In genomic region chr12:109115758-109116610, GRCh38 we compare ENCODE assay signal across 9 cellular contexts. TPM values are rescaled to one million over a fixed set of nuclear protein-coding genes. Genes with fewer than 3 reads are reported as not detected.
DNase-seq lines count a peak whose midpoint lies in the region; ATAC-seq, FAIRE-seq and TF ChIP-seq lines count a peak whose summit lies in the region.
"Had no signal": no experiment of that assay in that cellular context is flagged by ENCODE, and none has a peak within 500 bp of the region (broad histone marks: within the 10 kb centered on the region; RNA-seq: fewer than 3 reads in every experiment).

TSS of gene ACACB (plus strand) at chr12:109116587. CDS start at chr12:109139406, 22,819 bp downstream.

- no peaks in the 10 kb centered on the region for H3K79me2 ChIP-seq in PC-9 (ENCODE audit: low read depth)

- POLR2A ChIA-PET in Caco-2 (lab: Charles Lee) (interaction anchor here (0.5 to 1.0 kb wide), 3 partner anchors 9 to 39 kb away, joined by 3 to 13 read pairs (median 6); no protein-coding TSS in a partner anchor), PC-9 (lab: Charles Lee; ENCODE audit: unreplicated experiment) (no interaction called here)

- TF ChIP-seq CTCF in Caco-2 (IDR thresholded peaks at IDR 0.05; ENCODE audit: insufficient read depth in 1 of 2, low read depth in 1 of 2, low read length in 1 of 2, severe bottlenecking in 1 of 2, unreplicated experiment in 1 of 2) (no peak), PC-9 (conservative IDR thresholded peaks at IDR 0.05) (no peak), cardiac muscle cell (IDR thresholded peaks at IDR 0.05; ENCODE audit: low read depth, low read length) (no peak), pancreas (IDR thresholded peaks at IDR 0.05) (no peak), GM10266 (IDR thresholded peaks at IDR 0.05; ENCODE audit: control insufficient read depth, insufficient read depth, low read depth, missing control alignments) (no peak)

- FAIRE-seq in pancreas (lab: Jason Lieb, UNC), result no peak

- H3K9me3 Mint-ChIP-seq in Caco-2 (ENCODE audit: unreplicated experiment), result no peaks in the 10 kb centered on the region

- WGBS in pancreas, 2 donors, result 7 to 8% methylated on average over 14 of the region's 14 CpGs

- no peak within 1 kb of the TSS for H3K27ac ChIP-seq in PC-9
- H3K27ac ChIP-seq in cardiac muscle cell, result peak within 1 kb of the TSS; percentile 97
- H3K27ac ChIP-seq in pancreas, result peak within 1 kb of the TSS; percentile 70 to 87 (median 86)

- peak; percentile 65 to 77 (median 69) for ATAC-seq in pancreas
- ATAC-seq in GM21825 (IDR thresholded peaks at IDR 0.05; ENCODE audit: unreplicated experiment), result no peak
- no peak for ATAC-seq in GM21529 (IDR thresholded peaks at IDR 0.05; ENCODE audit: unreplicated experiment)

- no peaks in the 10 kb centered on the region for H3K27me3 Mint-ChIP-seq in Caco-2 (ENCODE audit: insufficient read depth, unreplicated experiment)

- no peaks in the 10 kb centered on the region for H4K20me1 ChIP-seq in PC-9 (ENCODE audit: insufficient read depth)

- H3K4me1 ChIP-seq in Caco-2 (peaks cover 9% of the 10 kb centered on the region; the same call in 1 of the 2 replicates), PC-9 (replicated peaks; ENCODE audit: insufficient read depth) (no peaks in the 10 kb centered on the region), cardiac muscle cell (ENCODE audit: low read depth) (peaks cover 73% of the 10 kb centered on the region), pancreas (peaks cover 41 to 71% (median 70%) of the 10 kb centered on the region in 3 donors)

- no TSS peak for BruUV-seq in Caco-2 (replicated peaks; lab: Mats Ljungman, UMichigan)
- no TSS peak for BruUV-seq in PC-9 (replicated peaks; lab: Mats Ljungman, UMichigan)

- peaks cover 7% of the 10 kb centered on the region; the same call in 1 of the 2 replicates for H3F3A ChIP-seq in PC-9 (ENCODE audit: insufficient read depth, low read depth)

- CTCF ChIA-PET in Caco-2 (lab: Charles Lee), result interaction anchor here (0.5 kb wide), 1 partner anchor 372 kb away, joined by 4 read pairs; no protein-coding TSS in a partner anchor
- CTCF ChIA-PET in PC-9 (lab: Charles Lee), result interaction anchor here (0.6 kb wide), 1 partner anchor 193 kb away, joined by 6 read pairs; the partner anchor contains the start of gene FOXN4

- H3K27ac Mint-ChIP-seq in Caco-2 (ENCODE audit: unreplicated experiment), result no peak within 1 kb of the TSS

- H3K4me1 Mint-ChIP-seq in Caco-2 (ENCODE audit: low read depth, unreplicated experiment), result peaks cover 6% of the 10 kb centered on the region

- peak in 1 of 2 experiments; percentile 30 for DNase-seq in Caco-2
- DNase-seq in PC-9, result no peak
- DNase-seq in cardiac muscle cell (ENCODE audit: low read depth in 1 of 2, low spot score in 1 of 2), result peak; percentile 44 to 87
- peak; percentile 70 to 89 (median 84) for DNase-seq in pancreas
- DNase-seq in ecto neural progenitor cell (ENCODE audit: low spot score), result no peak
- no peak for DNase-seq in GM10266 (ENCODE audit: extremely low spot score)
- DNase-seq: stimulated activated CD4-positive, alpha-beta T cell treated with anti-CD3 and anti-CD28 coated beads, Interleukin-1b, Interleukin-23, amount 100 ng/mL, for 48 hours had no signal

- no peaks in the 10 kb centered on the region for H3K9me3 ChIP-seq in Caco-2
- no peaks in the 10 kb centered on the region for H3K9me3 ChIP-seq in PC-9 (ENCODE audit: insufficient read depth, low read depth)
- H3K9me3 ChIP-seq in cardiac muscle cell (ENCODE audit: low read depth), result no peaks in the 10 kb centered on the region
- no peaks in the 10 kb centered on the region for H3K9me3 ChIP-seq in pancreas

- no peak within 1 kb of the TSS for H3K4me3 ChIP-seq in Caco-2 (ENCODE audit: low read depth, low read length)
- no peak within 1 kb of the TSS for H3K4me3 ChIP-seq in PC-9
- H3K4me3 ChIP-seq in cardiac muscle cell, result peak within 1 kb of the TSS; percentile 14
- peak within 1 kb of the TSS in 2 of 4 donors; percentile 19 to 24 for H3K4me3 ChIP-seq in pancreas

- H3K36me3 Mint-ChIP-seq in Caco-2 (ENCODE audit: insufficient read depth, unreplicated experiment), result peaks cover 10% of the 10 kb centered on the region

- intact Hi-C loops in Caco-2 (cut with micrococcal nuclease; ENCODE audit: unreplicated experiment), result loop anchor here (2.0 to 10.0 kb wide), 4 partner anchors 39 to 269 kb away; no protein-coding TSS in a partner anchor
- intact Hi-C loops in PC-9 (cut with micrococcal nuclease; ENCODE audit: unreplicated experiment), result no loop called here
- intact Hi-C loops in pancreas (cut with DNase I), result no loop called here

- H3K36me3 ChIP-seq in Caco-2 (ENCODE audit: control insufficient read depth, insufficient read depth, low read length) (no peaks in the 10 kb centered on the region), PC-9 (ENCODE audit: low read depth) (no peaks in the 10 kb centered on the region), cardiac muscle cell (no peaks in the 10 kb centered on the region), pancreas (no peaks in the 10 kb centered on the region)

- H2AFZ ChIP-seq in PC-9, result no peak within 1 kb of the TSS

- H3K27me3 ChIP-seq in Caco-2 (replicated peaks; ENCODE audit: control insufficient read depth, insufficient read depth, low read length) (no peaks in the 10 kb centered on the region), PC-9 (ENCODE audit: insufficient read depth, low read depth) (no peaks in the 10 kb centered on the region), cardiac muscle cell (no peaks in the 10 kb centered on the region), pancreas (no peaks in the 10 kb centered on the region)

- no peak within 1 kb of the TSS for H3K4me3 Mint-ChIP-seq in Caco-2 (ENCODE audit: unreplicated experiment)

- no peaks in the 10 kb centered on the region for H3K9me2 ChIP-seq in PC-9 (ENCODE audit: insufficient read depth)

- no peak within 1 kb of the TSS for H3K4me2 ChIP-seq in PC-9

RNA-seq across cellular contexts. Expression of gene ACACB, which starts in this region (rescaled TPM):
- total RNA-seq in Caco-2 (2022), result 24.8 and 26.2 TPM in 2 replicates
- total RNA-seq in PC-9 (2021), result 13.8 and 15.1 TPM in 2 replicates
- total RNA-seq in cardiac muscle cell, result 52.3 and 78.0 TPM in 2 replicates
- 27.8 and 28.9 TPM in 2 replicates for polyA plus RNA-seq in cardiac muscle cell
- total RNA-seq in pancreas, result 10 to 100 TPM; 23.4 to 42.1 (median 31.6) TPM
- 10 to 100 TPM; 23.7 to 58.9 TPM for polyA plus RNA-seq in pancreas

Comparison
In these comparisons a context has a peak if more than half of its experiments do, and no peak if none do; other contexts are left out.
1. DNase-seq: peak in cardiac muscle cell (2 of 2) and pancreas (6 of 6); none in PC-9 (0 of 2), ecto neural progenitor cell (single experiment) and GM10266 (single experiment).
2. ATAC-seq: peak in pancreas (4 of 4); none in GM21825 (single experiment) and GM21529 (single experiment).